ENCODE assay signal across 18 cellular contexts in the genomic region with DNA sequence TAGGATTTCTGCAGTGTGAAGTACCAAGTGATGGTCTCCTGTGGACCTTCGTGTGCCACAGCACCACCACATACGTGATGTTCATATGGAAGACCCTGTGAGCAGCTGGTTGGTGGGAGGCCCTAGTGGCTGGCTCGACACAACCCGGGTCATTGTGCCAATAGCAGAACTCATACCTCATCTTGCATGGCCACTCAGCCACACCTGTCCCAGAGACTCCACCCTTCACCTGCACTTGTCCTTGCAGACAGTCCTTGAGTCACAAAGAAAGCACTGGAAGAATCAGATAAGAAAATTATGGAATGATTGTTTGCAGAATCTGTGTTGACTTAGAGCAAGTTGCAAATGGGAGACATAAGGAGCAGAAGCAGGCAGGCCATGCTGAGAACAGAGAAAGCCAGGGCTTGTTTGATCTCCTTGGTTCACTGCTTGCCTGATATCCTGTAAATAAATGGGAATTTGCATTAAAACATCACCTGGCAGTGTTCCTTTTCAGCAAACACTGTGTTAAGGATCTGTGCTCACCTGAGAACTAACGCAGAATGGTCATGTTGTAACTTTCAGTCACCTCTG.
DNase-seq lines count a peak whose midpoint lies in the region; ATAC-seq and TF ChIP-seq lines count a peak whose summit lies in the region.
"Had no signal": no experiment of that assay in that cellular context is flagged by ENCODE, and none has a peak within 500 bp of the region (broad histone marks: within the 10 kb centered on the region; RNA-seq: fewer than 3 reads in every experiment).

No MANE protein-coding gene starts in this region.

- H3K36me3 Mint-ChIP-seq in glutamatergic neuron (ENCODE audit: unreplicated experiment) = no peaks in the 10 kb centered on the region
- no peaks in the 10 kb centered on the region for H3K36me3 Mint-ChIP-seq in HFFc6 (ENCODE audit: low read depth)
- H3K36me3 Mint-ChIP-seq: CD14-positive monocyte had no signal

- H3K79me2 ChIP-seq in hepatocyte = no peaks in the 10 kb centered on the region

- H3K4me3 ChIP-seq in hepatocyte (no peak overlapping the region), upper lobe of right lung (no peak overlapping the region)
- H3K4me3 ChIP-seq: SJCRH30 had no signal

- H3K27me3 Mint-ChIP-seq in glutamatergic neuron (ENCODE audit: unreplicated experiment) (peaks cover 2% of the 10 kb centered on the region), HFFc6 (ENCODE audit: insufficient read depth) (no peaks in the 10 kb centered on the region; the same call in none of the 2 replicates)

- H3K4me1 ChIP-seq in hepatocyte (ENCODE audit: insufficient read depth) = peaks cover 49% of the 10 kb centered on the region
- no peaks in the 10 kb centered on the region for H3K4me1 ChIP-seq in upper lobe of right lung
- H3K4me1 ChIP-seq: SJCRH30 had no signal

- no peak for TF ChIP-seq CTCF in hepatocyte (IDR thresholded peaks at IDR 0.05; ENCODE audit: poor library complexity)
- TF ChIP-seq CTCF in upper lobe of right lung (IDR thresholded peaks at IDR 0.05) = no peak
- no peak for TF ChIP-seq CTCF in glutamatergic neuron (IDR thresholded peaks at IDR 0.05; ENCODE audit: partially characterized antibody, unreplicated experiment)
- no peak for TF ChIP-seq CTCF in HFFc6 (IDR thresholded peaks at IDR 0.05)

- H3K27me3 ChIP-seq in hepatocyte (no peaks in the 10 kb centered on the region), upper lobe of right lung (no peaks in the 10 kb centered on the region)
- H3K27me3 ChIP-seq: SJCRH30 had no signal

- no peaks in the 10 kb centered on the region for H3K36me3 ChIP-seq in hepatocyte (replicated peaks; ENCODE audit: insufficient read depth, low read depth)
- H3K36me3 ChIP-seq in upper lobe of right lung = no peaks in the 10 kb centered on the region
- H3K36me3 ChIP-seq: SJCRH30 had no signal

- ATAC-seq in upper lobe of right lung (peak; percentile 67), GM21360 (IDR thresholded peaks at IDR 0.05; ENCODE audit: unreplicated experiment) (no peak)

- H3K27ac ChIP-seq in hepatocyte (peak overlapping the region; percentile 66), upper lobe of right lung (no peak overlapping the region)
- H3K27ac ChIP-seq: SJCRH30 had no signal

- H3K9me2 ChIP-seq in hepatocyte (replicated peaks; ENCODE audit: insufficient read depth) = no peaks in the 10 kb centered on the region

- H2AFZ ChIP-seq in hepatocyte = no peak overlapping the region

- no peaks in the 10 kb centered on the region for H4K20me1 ChIP-seq in hepatocyte (ENCODE audit: insufficient read depth, poor library complexity, severe bottlenecking)

- no peak overlapping the region for H3K4me2 ChIP-seq in hepatocyte

- intact Hi-C loops in upper lobe of right lung (cut with DNase I) = no loop called here

- no peaks in the 10 kb centered on the region for H3K9me3 ChIP-seq in hepatocyte (ENCODE audit: low read depth)
- H3K9me3 ChIP-seq in upper lobe of right lung = no peaks in the 10 kb centered on the region

- DNase-seq in NCI-H748 (lab: John Stamatoyannopoulos, UW; ENCODE audit: unreplicated experiment) (peak; percentile 56), NCI-H748 treated with DMSO at 0.1 percent for 48 hours (lab: John Stamatoyannopoulos, UW) (no peak), NCI-H526 (lab: John Stamatoyannopoulos, UW) (peak; percentile 75 to 82), hepatocyte (ENCODE audit: low spot score) (peak; percentile 59), upper lobe of right lung (no peak), glutamatergic neuron (no peak), HFFc6 (no peak)
- DNase-seq: DMS 273 treated with DMSO at 0.1 percent for 48 hours, H9, IMR-90, Karpas-422, NCI-H1105, NCI-H187, NCI-H2171 treated with DMSO at 0.1 percent for 48 hours, NCI-H524, SJCRH30 had no signal

- WGBS in hepatocyte (ENCODE audit: low lambda C conversion rate, missing lambda C conversion rate) = 78% methylated on average over 5 of the region's 5 CpGs

- no peak overlapping the region for H3K4me3 Mint-ChIP-seq in glutamatergic neuron (ENCODE audit: unreplicated experiment)
- no peak overlapping the region for H3K4me3 Mint-ChIP-seq in HFFc6
- H3K4me3 Mint-ChIP-seq: CD14-positive monocyte, H9 had no signal

- H3K4me1 Mint-ChIP-seq in glutamatergic neuron (ENCODE audit: low read depth, unreplicated experiment) (peaks cover 28% of the 10 kb centered on the region), HFFc6 (ENCODE audit: low read depth) (no peaks in the 10 kb centered on the region)
- H3K4me1 Mint-ChIP-seq: CD14-positive monocyte had no signal

- H3K27ac Mint-ChIP-seq in glutamatergic neuron (ENCODE audit: unreplicated experiment) (no peak overlapping the region), HFFc6 (no peak overlapping the region)
- H3K27ac Mint-ChIP-seq: CD14-positive monocyte, H9 had no signal

- no peaks in the 10 kb centered on the region for H3K9me3 Mint-ChIP-seq in glutamatergic neuron (ENCODE audit: unreplicated experiment)
- peaks cover 33% of the 10 kb centered on the region for H3K9me3 Mint-ChIP-seq in HFFc6

Comparison
In these comparisons a context has a peak if more than half of its experiments do, and no peak if none do; other contexts are left out.
1. DNase-seq: peak in NCI-H748 (single experiment), NCI-H526 (2 of 2) and hepatocyte (single experiment); none in NCI-H748 treated with DMSO at 0.1 percent for 48 hours (single experiment), upper lobe of right lung (single experiment), glutamatergic neuron (single experiment) and HFFc6 (single experiment).